Comparison of ENCODE assay signal across 1 cellular context in the genomic region with DNA sequence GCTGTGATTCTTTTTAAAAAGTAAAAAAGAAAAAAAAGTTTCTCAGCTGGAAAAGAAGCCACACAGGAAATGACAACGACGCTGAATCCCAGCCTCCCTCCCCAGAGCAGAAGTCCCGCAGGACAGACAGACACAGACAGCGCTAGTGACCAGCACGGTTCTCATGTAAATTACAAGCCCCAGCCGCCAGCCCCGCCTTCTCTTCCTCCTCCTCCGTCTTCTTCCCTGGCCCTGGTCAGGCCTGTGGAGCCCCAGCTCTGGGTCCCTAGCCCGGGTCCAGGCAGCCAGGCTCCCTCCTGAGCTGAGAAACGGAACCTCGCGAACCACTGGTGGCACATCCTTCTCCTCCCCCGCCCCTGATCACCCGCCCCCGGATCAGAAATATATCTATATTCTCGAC.
TF ChIP-seq lines count a peak whose summit lies in the region.

No MANE protein-coding gene starts in this region.

TF ChIP-seq in GM12878, 131 proteins besides CTCF, POLR2A, EP300 and RAD21:
- no peak for TF ChIP-seq KAT2A (conservative IDR thresholded peaks at IDR 0.05; ENCODE audit: control insufficient read depth, low read depth, low read length)
